In genomic region chr1:23594149-23594917, GRCh38 we compare ENCODE assay signal across 1 cellular context.
TF ChIP-seq lines count a peak whose summit lies in the region.

No MANE protein-coding gene starts in this region.

TF ChIP-seq in HepG2, 621 proteins besides CTCF, POLR2A, EP300 and RAD21 (continued from another document and continues in another):
- no peak for TF ChIP-seq ZNF569 (CRISPR knock-in tag; IDR thresholded peaks at IDR 0.05; ENCODE audit: borderline replicate concordance)
- no peak for TF ChIP-seq MBD4 (IDR thresholded peaks at IDR 0.05; ENCODE audit: borderline replicate concordance, low read length)
- no peak; a peak in 1 of 4 replicates for TF ChIP-seq HMGXB4 (CRISPR knock-in tag; IDR thresholded peaks at IDR 0.05; ENCODE audit: borderline replicate concordance in 1 of 2, low read depth in 1 of 2)
- TF ChIP-seq ZFP91 (CRISPR knock-in tag; IDR thresholded peaks at IDR 0.05; ENCODE audit: borderline replicate concordance) = peak; percentile 27; the same call in 1 of the 2 replicates
- peak; percentile 19 for TF ChIP-seq ZNF407 (CRISPR knock-in tag; IDR thresholded peaks at IDR 0.05; ENCODE audit: not compliant biosample characterization)
- no peak for TF ChIP-seq ZNF282 (IDR thresholded peaks at IDR 0.05; ENCODE audit: partially characterized antibody)
- peak; percentile 98 for TF ChIP-seq ZNF629 (CRISPR knock-in tag; conservative IDR thresholded peaks at IDR 0.05)
- no peak for TF ChIP-seq ZNF362 (CRISPR knock-in tag; IDR thresholded peaks at IDR 0.05; ENCODE audit: borderline replicate concordance)
- TF ChIP-seq ZNF138 (CRISPR knock-in tag; IDR thresholded peaks at IDR 0.05; ENCODE audit: low read depth) = no peak
- TF ChIP-seq ATF3 (CRISPR knock-in tag; IDR thresholded peaks at IDR 0.05) = no peak
- TF ChIP-seq ZNF878 (CRISPR knock-in tag; IDR thresholded peaks at IDR 0.05) = no peak
- TF ChIP-seq ZSCAN5A (CRISPR knock-in tag; IDR thresholded peaks at IDR 0.05; ENCODE audit: borderline replicate concordance) = no peak
- peak; percentile 83 for TF ChIP-seq RCOR2 (CRISPR knock-in tag; IDR thresholded peaks at IDR 0.05)
- peak; percentile 78; the same call in 1 of the 2 replicates for TF ChIP-seq KDM1A (CRISPR knock-in tag; IDR thresholded peaks at IDR 0.05)
- TF ChIP-seq ARNT (IDR thresholded peaks at IDR 0.05) = no peak
- peak; percentile 13; the same call in 1 of the 2 replicates for TF ChIP-seq HDAC2 (CRISPR knock-in tag; IDR thresholded peaks at IDR 0.05)
- no peak for TF ChIP-seq MXD3 (CRISPR knock-in tag; IDR thresholded peaks at IDR 0.05)
- no peak for TF ChIP-seq ZNF230 (CRISPR knock-in tag; IDR thresholded peaks at IDR 0.05)
- no peak for TF ChIP-seq ZNF17 (CRISPR knock-in tag; IDR thresholded peaks at IDR 0.05)
- TF ChIP-seq ZMAT3 (CRISPR knock-in tag; conservative IDR thresholded peaks at IDR 0.05) = no peak
- TF ChIP-seq ZMYM3 (CRISPR knock-in tag; IDR thresholded peaks at IDR 0.05) = peak; percentile 72; the same call in 1 of the 2 replicates
- TF ChIP-seq PHF20 (CRISPR knock-in tag; IDR thresholded peaks at IDR 0.05) = no peak
- no peak for TF ChIP-seq KIAA2018 (CRISPR knock-in tag; IDR thresholded peaks at IDR 0.05; ENCODE audit: borderline replicate concordance)
- no peak for TF ChIP-seq RORA (CRISPR knock-in tag; IDR thresholded peaks at IDR 0.05)
- TF ChIP-seq ZBTB26 (CRISPR knock-in tag; IDR thresholded peaks at IDR 0.05; ENCODE audit: borderline replicate concordance) = no peak
- TF ChIP-seq ZNF18 (CRISPR knock-in tag; IDR thresholded peaks at IDR 0.05; ENCODE audit: insufficient replicate concordance) = no peak
